1 cellular context compared by ENCODE assay signal in the genomic region with DNA sequence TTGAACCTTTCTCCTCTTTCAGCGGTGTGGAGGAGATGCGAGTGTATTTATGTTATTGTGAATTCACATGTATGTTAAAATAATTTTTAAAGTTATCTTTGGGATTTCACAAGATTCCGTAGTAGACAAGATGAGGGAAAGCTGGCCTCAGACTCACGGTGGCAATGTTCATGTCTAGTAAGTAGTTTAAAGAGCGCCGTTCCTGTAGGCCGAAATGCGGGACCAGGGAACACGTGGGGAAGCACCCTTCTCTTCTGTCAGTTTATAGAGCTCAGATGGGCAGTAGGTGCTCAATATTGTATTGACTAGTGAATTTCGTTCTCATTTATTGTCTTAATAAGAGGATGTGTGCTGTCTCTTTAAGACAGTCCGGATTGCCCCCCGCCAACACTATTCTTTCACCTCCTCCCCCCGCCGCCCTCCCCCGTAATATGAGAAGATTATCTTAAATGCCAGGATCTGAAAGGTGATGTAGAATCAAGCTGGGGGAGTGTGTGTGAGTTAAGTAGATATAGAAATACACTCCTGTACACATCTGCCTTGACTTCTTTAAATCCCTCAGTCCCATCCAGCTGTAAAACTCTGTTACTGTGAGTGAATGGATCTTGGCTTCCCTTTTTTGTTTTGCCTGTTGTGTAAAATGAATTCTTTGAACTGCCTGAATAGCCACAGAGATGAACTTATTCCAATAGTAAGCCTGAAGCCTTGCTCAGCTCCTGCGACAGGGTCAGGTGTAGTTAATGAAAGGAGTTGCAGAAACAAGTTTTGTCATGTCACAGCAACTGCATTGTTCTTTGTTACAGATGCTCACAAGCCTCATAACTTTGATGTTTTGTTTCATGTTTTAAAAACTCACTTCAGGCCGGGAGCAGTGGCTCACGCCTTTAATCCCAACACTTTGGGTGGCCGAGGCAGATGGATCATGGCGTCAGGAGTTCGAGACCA.
TF ChIP-seq lines count a peak whose summit lies in the region.

No MANE protein-coding gene starts in this region.

TF ChIP-seq in GM23338, 12 proteins besides CTCF, POLR2A, EP300 and RAD21 (continued from another document):
- TF ChIP-seq, protein P1, sequence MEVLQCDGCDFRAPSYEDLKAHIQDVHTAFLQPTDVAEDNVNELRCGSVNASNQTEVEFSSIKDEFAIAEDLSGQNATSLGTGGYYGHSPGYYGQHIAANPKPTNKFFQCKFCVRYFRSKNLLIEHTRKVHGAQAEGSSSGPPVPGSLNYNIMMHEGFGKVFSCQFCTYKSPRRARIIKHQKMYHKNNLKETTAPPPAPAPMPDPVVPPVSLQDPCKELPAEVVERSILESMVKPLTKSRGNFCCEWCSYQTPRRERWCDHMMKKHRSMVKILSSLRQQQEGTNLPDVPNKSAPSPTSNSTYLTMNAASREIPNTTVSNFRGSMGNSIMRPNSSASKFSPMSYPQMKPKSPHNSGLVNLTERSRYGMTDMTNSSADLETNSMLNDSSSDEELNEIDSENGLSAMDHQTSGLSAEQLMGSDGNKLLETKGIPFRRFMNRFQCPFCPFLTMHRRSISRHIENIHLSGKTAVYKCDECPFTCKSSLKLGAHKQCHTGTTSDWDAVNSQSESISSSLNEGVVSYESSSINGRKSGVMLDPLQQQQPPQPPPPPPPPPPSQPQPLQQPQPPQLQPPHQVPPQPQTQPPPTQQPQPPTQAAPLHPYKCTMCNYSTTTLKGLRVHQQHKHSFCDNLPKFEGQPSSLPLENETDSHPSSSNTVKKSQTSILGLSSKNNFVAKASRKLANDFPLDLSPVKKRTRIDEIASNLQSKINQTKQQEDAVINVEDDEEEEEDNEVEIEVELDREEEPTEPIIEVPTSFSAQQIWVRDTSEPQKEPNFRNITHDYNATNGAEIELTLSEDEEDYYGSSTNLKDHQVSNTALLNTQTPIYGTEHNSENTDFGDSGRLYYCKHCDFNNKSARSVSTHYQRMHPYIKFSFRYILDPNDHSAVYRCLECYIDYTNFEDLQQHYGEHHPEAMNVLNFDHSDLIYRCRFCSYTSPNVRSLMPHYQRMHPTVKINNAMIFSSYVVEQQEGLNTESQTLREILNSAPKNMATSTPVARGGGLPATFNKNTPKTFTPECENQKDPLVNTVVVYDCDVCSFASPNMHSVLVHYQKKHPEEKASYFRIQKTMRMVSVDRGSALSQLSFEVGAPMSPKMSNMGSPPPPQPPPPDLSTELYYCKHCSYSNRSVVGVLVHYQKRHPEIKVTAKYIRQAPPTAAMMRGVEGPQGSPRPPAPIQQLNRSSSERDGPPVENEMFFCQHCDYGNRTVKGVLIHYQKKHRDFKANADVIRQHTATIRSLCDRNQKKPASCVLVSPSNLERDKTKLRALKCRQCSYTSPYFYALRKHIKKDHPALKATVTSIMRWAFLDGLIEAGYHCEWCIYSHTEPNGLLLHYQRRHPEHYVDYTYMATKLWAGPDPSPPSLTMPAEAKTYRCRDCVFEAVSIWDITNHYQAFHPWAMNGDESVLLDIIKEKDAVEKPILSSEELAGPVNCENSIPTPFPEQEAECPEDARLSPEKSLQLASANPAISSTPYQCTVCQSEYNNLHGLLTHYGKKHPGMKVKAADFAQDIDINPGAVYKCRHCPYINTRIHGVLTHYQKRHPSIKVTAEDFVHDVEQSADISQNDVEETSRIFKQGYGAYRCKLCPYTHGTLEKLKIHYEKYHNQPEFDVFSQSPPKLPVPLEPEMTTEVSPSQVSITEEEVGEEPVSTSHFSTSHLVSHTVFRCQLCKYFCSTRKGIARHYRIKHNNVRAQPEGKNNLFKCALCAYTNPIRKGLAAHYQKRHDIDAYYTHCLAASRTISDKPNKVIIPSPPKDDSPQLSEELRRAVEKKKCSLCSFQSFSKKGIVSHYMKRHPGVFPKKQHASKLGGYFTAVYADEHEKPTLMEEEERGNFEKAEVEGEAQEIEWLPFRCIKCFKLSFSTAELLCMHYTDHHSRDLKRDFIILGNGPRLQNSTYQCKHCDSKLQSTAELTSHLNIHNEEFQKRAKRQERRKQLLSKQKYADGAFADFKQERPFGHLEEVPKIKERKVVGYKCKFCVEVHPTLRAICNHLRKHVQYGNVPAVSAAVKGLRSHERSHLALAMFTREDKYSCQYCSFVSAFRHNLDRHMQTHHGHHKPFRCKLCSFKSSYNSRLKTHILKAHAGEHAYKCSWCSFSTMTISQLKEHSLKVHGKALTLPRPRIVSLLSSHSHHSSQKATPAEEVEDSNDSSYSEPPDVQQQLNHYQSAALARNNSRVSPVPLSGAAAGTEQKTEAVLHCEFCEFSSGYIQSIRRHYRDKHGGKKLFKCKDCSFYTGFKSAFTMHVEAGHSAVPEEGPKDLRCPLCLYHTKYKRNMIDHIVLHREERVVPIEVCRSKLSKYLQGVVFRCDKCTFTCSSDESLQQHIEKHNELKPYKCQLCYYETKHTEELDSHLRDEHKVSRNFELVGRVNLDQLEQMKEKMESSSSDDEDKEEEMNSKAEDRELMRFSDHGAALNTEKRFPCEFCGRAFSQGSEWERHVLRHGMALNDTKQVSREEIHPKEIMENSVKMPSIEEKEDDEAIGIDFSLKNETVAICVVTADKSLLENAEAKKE (CRISPR knock-in tag; IDR thresholded peaks at IDR 0.05): no peak
- TF ChIP-seq JUNB (IDR thresholded peaks at IDR 0.05; ENCODE audit: unreplicated experiment) (no peak), NANOG (IDR thresholded peaks at IDR 0.05; ENCODE audit: borderline replicate concordance) (no peak), EZH2phosphoT487 (IDR thresholded peaks at IDR 0.05; ENCODE audit: unreplicated experiment) (no peak), STAT1 (IDR thresholded peaks at IDR 0.05; ENCODE audit: unreplicated experiment) (no peak)
- TF ChIP-seq, protein P2, sequence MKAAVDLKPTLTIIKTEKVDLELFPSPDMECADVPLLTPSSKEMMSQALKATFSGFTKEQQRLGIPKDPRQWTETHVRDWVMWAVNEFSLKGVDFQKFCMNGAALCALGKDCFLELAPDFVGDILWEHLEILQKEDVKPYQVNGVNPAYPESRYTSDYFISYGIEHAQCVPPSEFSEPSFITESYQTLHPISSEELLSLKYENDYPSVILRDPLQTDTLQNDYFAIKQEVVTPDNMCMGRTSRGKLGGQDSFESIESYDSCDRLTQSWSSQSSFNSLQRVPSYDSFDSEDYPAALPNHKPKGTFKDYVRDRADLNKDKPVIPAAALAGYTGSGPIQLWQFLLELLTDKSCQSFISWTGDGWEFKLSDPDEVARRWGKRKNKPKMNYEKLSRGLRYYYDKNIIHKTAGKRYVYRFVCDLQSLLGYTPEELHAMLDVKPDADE (IDR thresholded peaks at IDR 0.05): no peak
